ENCODE assay signal across 8 cellular contexts in genomic region chr20:3045816-3046676, GRCh38. TPM values are rescaled to one million over a fixed set of nuclear protein-coding genes. Genes with fewer than 3 reads are reported as not detected.
DNase-seq lines count a peak whose midpoint lies in the region; ATAC-seq and TF ChIP-seq lines count a peak whose summit lies in the region.

MRPS26 (plus strand) TSS chr20:3046052; CDS start chr20:3046069, 17 bp downstream.

- H3K36me3 ChIP-seq in Caco-2 (ENCODE audit: control insufficient read depth, insufficient read depth, low read length) (peaks cover 11% of the 10 kb centered on the region), muscle layer of duodenum (ENCODE audit: control insufficient read depth in 1 of 2, insufficient read depth in 2 of 2, low read length in 2 of 2) (peaks cover 21 to 24% of the 10 kb centered on the region in 2 donors)

- peaks cover 17% of the 10 kb centered on the region for H3K4me1 Mint-ChIP-seq in Caco-2 (ENCODE audit: low read depth, unreplicated experiment)
- H3K4me1 Mint-ChIP-seq in activated T-cell treated with anti-CD3 and anti-CD28 coated beads, Interleukin-2, amount 50 U/mL, for 24 hours (ENCODE audit: low read depth) = peaks cover 38% of the 10 kb centered on the region

- intact Hi-C loops in Caco-2 (cut with micrococcal nuclease; ENCODE audit: unreplicated experiment) = loop anchor here (1.0 kb wide), 1 partner anchor 23 kb away; no protein-coding TSS in a partner anchor

- H3K4me3 Mint-ChIP-seq in Caco-2 (ENCODE audit: unreplicated experiment) = peak within 1 kb of the TSS; percentile 83
- peak within 1 kb of the TSS; percentile 89 for H3K4me3 Mint-ChIP-seq in activated T-cell treated with anti-CD3 and anti-CD28 coated beads, Interleukin-2, amount 50 U/mL, for 24 hours

- no peaks in the 10 kb centered on the region for H3K27me3 Mint-ChIP-seq in Caco-2 (ENCODE audit: insufficient read depth, unreplicated experiment)
- H3K27me3 Mint-ChIP-seq in activated T-cell treated with anti-CD3 and anti-CD28 coated beads, Interleukin-2, amount 50 U/mL, for 24 hours = no peaks in the 10 kb centered on the region

- H3K36me3 Mint-ChIP-seq in Caco-2 (ENCODE audit: insufficient read depth, unreplicated experiment) = peaks cover 81% of the 10 kb centered on the region
- H3K36me3 Mint-ChIP-seq in activated T-cell treated with anti-CD3 and anti-CD28 coated beads, Interleukin-2, amount 50 U/mL, for 24 hours (ENCODE audit: low read depth) = peaks cover 58% of the 10 kb centered on the region

- H3K9me3 Mint-ChIP-seq in Caco-2 (ENCODE audit: unreplicated experiment) = no peaks in the 10 kb centered on the region
- no peaks in the 10 kb centered on the region for H3K9me3 Mint-ChIP-seq in activated T-cell treated with anti-CD3 and anti-CD28 coated beads, Interleukin-2, amount 50 U/mL, for 24 hours

- CTCF ChIA-PET in Caco-2 (lab: Charles Lee) = interaction anchor here (0.6 to 1.1 kb wide), 7 partner anchors 8 to 526 kb away, joined by 3 to 9 read pairs (median 3); no protein-coding TSS in a partner anchor

- POLR2A ChIA-PET in Caco-2 (lab: Charles Lee) = interaction anchor here (0.5 to 0.6 kb wide), 3 partner anchors 117 to 593 kb away, joined by 3 to 5 read pairs (median 3); no protein-coding TSS in a partner anchor

- H3K9me3 ChIP-seq in Caco-2 (no peaks in the 10 kb centered on the region), muscle layer of duodenum (ENCODE audit: control insufficient read depth in 1 of 2, low read length in 2 of 2) (no peaks in the 10 kb centered on the region)

- TF ChIP-seq CTCF in Caco-2 (IDR thresholded peaks at IDR 0.05; ENCODE audit: insufficient read depth in 1 of 2, low read depth in 1 of 2, low read length in 1 of 2, severe bottlenecking in 1 of 2, unreplicated experiment in 1 of 2) = no peak

- DNase-seq in Caco-2 (peak; percentile 94 to 96), HPDE6-E6E7 (ENCODE audit: extremely low spot score) (peak; percentile 94), OCI-M2 (lab: John Stamatoyannopoulos, UW; ENCODE audit: unreplicated experiment) (peak; percentile 65)
- peak; percentile 91 for DNase-seq in activated T-cell treated with anti-CD3 and anti-CD28 coated beads, Interleukin-2, amount 50 U/mL, for 24 hours
- peak; percentile 58 for DNase-seq in stimulated activated CD8-positive, alpha-beta memory T cell treated with anti-CD3 and anti-CD28 coated beads, Interleukin-7, amount 100 ng/mL, for 24 hours (ENCODE audit: low read depth)

- ATAC-seq in GM19463 (IDR thresholded peaks at IDR 0.05; ENCODE audit: unreplicated experiment) (peak; percentile 94), esophagus mucosa (peak; percentile 89)

- H3K27me3 ChIP-seq in Caco-2 (replicated peaks; ENCODE audit: control insufficient read depth, insufficient read depth, low read length) (no peaks in the 10 kb centered on the region), muscle layer of duodenum (ENCODE audit: low read depth, low read length) (no peaks in the 10 kb centered on the region)

- H3K4me3 ChIP-seq in Caco-2 (ENCODE audit: low read depth, low read length) (peak within 1 kb of the TSS; percentile 96), muscle layer of duodenum (ENCODE audit: low read depth in 1 of 2, low read length in 2 of 2) (peak within 1 kb of the TSS; percentile 75 to 84)

- BruUV-seq in Caco-2 (replicated peaks; lab: Mats Ljungman, UMichigan) = no TSS peak

- H3K4me1 ChIP-seq in Caco-2 = peaks cover 14% of the 10 kb centered on the region
- H3K4me1 ChIP-seq in muscle layer of duodenum (ENCODE audit: control insufficient read depth in 1 of 2, insufficient read depth in 2 of 2, low read length in 2 of 2) = peaks cover 0 to 22% of the 10 kb centered on the region in 2 donors

- H3K27ac Mint-ChIP-seq in Caco-2 (ENCODE audit: unreplicated experiment) = peak within 1 kb of the TSS; percentile 37
- H3K27ac Mint-ChIP-seq in activated T-cell treated with anti-CD3 and anti-CD28 coated beads, Interleukin-2, amount 50 U/mL, for 24 hours = peak within 1 kb of the TSS; percentile 89

- H3K27ac ChIP-seq in muscle layer of duodenum (ENCODE audit: low read length) = peak within 1 kb of the TSS; percentile 36

RNA-seq across cellular contexts. Expression of gene MRPS26, which starts in this region (rescaled TPM):
- 93.9 and 95.0 TPM in 2 replicates for total RNA-seq in Caco-2 (2022)
- 36.5 TPM for total RNA-seq in esophagus mucosa

Comparison
In these comparisons a context has a peak if more than half of its experiments do, and no peak if none do; other contexts are left out.
1. Peak in every context shown above with its lines: DNase-seq, ATAC-seq, H3K4me3 ChIP-seq and H3K27ac ChIP-seq.